18 cellular contexts compared by ENCODE assay signal in the genomic region with DNA sequence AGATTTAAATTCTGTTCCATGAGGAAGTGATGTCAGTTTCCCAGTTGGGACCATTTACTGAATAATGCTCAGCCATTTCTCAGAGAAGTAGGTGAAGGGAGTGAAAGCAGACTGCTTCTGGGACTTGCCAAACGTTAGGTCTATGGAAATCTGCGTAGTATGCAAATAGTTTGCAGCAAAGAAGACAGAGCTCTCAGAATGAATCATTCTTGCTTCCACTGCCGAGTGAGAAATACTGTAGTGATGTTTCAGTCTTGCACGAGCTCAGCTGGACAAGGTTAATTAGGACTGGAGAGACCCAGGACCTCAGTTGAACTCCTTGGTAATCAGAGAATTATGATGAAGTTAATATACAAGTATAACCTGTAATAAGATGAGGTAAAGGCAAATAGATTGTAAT.
DNase-seq lines count a peak whose midpoint lies in the region; ATAC-seq and TF ChIP-seq lines count a peak whose summit lies in the region.
"Had no signal": no experiment of that assay in that cellular context is flagged by ENCODE, and none has a peak within 500 bp of the region (broad histone marks: within the 10 kb centered on the region; RNA-seq: fewer than 3 reads in every experiment).

No MANE protein-coding gene starts in this region.

- H3K36me3 ChIP-seq in mucosa of descending colon (ENCODE audit: low read depth) = no peaks in the 10 kb centered on the region
- H3K36me3 ChIP-seq: upper lobe of right lung had no signal

- no peaks in the 10 kb centered on the region for H3K9me3 ChIP-seq in mucosa of descending colon
- H3K9me3 ChIP-seq: A549, upper lobe of right lung had no signal

- intact Hi-C loops in mucosa of descending colon (cut with DNase I, micrococcal nuclease) = no loop called here

- TF ChIP-seq CTCF in GM12865 (IDR thresholded peaks at IDR 0.05; ENCODE audit: insufficient read depth, low read depth, low read length, missing control alignments) (no peak), mucosa of descending colon (IDR thresholded peaks at IDR 0.05) (no peak)

- H3K4me1 ChIP-seq in mucosa of descending colon (ENCODE audit: low read depth) = no peaks in the 10 kb centered on the region
- H3K4me1 ChIP-seq: A549, upper lobe of right lung had no signal

- DNase-seq in GM12865 (ENCODE audit: low read depth) (peak; percentile 27), midbrain (lab: John Stamatoyannopoulos, UW) (no peak), NCI-H128 (lab: John Stamatoyannopoulos, UW; ENCODE audit: unreplicated experiment) (no peak), mucosa of descending colon (no peak), epidermal melanocyte (ENCODE audit: insufficient read length, low spot score) (no peak)
- DNase-seq: activated naive CD8-positive, alpha-beta T cell treated with anti-CD3 and anti-CD28 coated beads, Interleukin-2, amount 10 ng/mL, durations not matched to agents 7 days and 5 days; central memory CD4-positive, alpha-beta T cell; COR-L47; kidney; NCI-H2171; T-cell; upper lobe of right lung had no signal

- peak; percentile 89 for ATAC-seq in GM19438 (IDR thresholded peaks at IDR 0.05; ENCODE audit: low read depth, unreplicated experiment)
- ATAC-seq in HG02759 (IDR thresholded peaks at IDR 0.05; ENCODE audit: unreplicated experiment) = peak; percentile 83
- peak; percentile 96 for ATAC-seq in HG03439 (IDR thresholded peaks at IDR 0.05; ENCODE audit: unreplicated experiment)
- ATAC-seq in mucosa of descending colon = no peak
- ATAC-seq: A549; activated CD4-positive, CD25-positive, alpha-beta regulatory T cell treated with anti-CD3 and anti-CD28 coated beads, Interleukin-2, amount 50 U/mL, for 24 hours; Panc1; T-cell; upper lobe of right lung had no signal

- H3K4me3 ChIP-seq in GM12865 (ENCODE audit: low read depth, low read length) (no peak overlapping the region), mucosa of descending colon (no peak overlapping the region)
- H3K4me3 ChIP-seq: A549, upper lobe of right lung had no signal
